28 cellular contexts compared by ENCODE assay signal in the genomic region with DNA sequence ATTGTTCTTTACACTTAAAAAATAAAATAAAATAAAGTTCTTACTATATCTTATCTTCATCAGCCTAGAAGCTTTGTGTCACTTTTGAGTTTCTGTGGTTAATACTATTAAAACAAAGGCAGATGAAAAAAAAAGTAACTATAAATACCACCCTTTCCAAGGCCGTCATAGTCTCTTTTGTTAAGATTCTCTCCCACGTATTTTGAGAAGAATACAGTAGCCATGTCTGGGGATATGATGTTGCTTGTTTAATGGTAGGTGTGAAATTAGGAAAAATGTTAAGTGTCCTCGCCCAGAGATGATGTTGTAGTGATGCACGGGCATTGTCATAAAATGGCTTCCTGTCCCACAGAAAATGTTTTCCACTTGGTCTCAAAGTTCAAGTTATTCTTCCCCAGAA.
"Had no signal": no experiment of that assay in that cellular context is flagged by ENCODE, and none has a peak within 500 bp of the region (broad histone marks: within the 10 kb centered on the region; RNA-seq: fewer than 3 reads in every experiment).

No MANE protein-coding gene starts in this region.

- H3K36me3 Mint-ChIP-seq: stimulated activated effector memory CD8-positive, alpha-beta T cell treated with anti-CD3 and anti-CD28 coated beads, Interleukin-12 subunit alpha, Interleukin-12 subunit beta, amount 100 ng/mL, for 72 hours; stimulated activated memory B cell treated with anti-CD40 and anti-IgM and Interleukin-4, amounts not matched to agents 10 μg/mL and 1 μg/mL and 100 μg/mL, for 72 hours; stimulated activated naive B cell treated with anti-CD40 and anti-IgM and Interleukin-4, amounts not matched to agents 10 μg/mL and 1 μg/mL and 100 μg/mL, for 72 hours; type B pancreatic cell had no signal

- H3K4me3 ChIP-seq: stomach, suprapubic skin, testis, thoracic aorta, thyroid gland, tibial artery, tibial nerve, transverse colon, upper lobe of left lung, upper lobe of right lung, uterus, vagina had no signal

- H3K9me3 ChIP-seq: stomach, suprapubic skin, testis, thoracic aorta, thyroid gland, tibial artery, tibial nerve, transverse colon, upper lobe of left lung, upper lobe of right lung, uterus, vagina had no signal

- H3K36me3 ChIP-seq: stomach, suprapubic skin, thoracic aorta, thyroid gland, tibial artery, tibial nerve, transverse colon, upper lobe of left lung, upper lobe of right lung, uterus, vagina had no signal

- H3K27ac ChIP-seq: stomach, suprapubic skin, testis, thoracic aorta, thyroid gland, tibial artery, tibial nerve, transverse colon, upper lobe of left lung, upper lobe of right lung, uterus, vagina had no signal

- H3K4me3 Mint-ChIP-seq: stimulated activated effector memory CD8-positive, alpha-beta T cell treated with anti-CD3 and anti-CD28 coated beads, Interleukin-12 subunit alpha, Interleukin-12 subunit beta, amount 100 ng/mL, for 72 hours; stimulated activated memory B cell treated with anti-CD40 and anti-IgM and Interleukin-4, amounts not matched to agents 10 μg/mL and 1 μg/mL and 100 μg/mL, for 72 hours; stimulated activated naive B cell treated with anti-CD40 and anti-IgM and Interleukin-4, amounts not matched to agents 10 μg/mL and 1 μg/mL and 100 μg/mL, for 72 hours; stimulated activated naive CD8-positive, alpha-beta T cell treated with anti-CD3 and anti-CD28 coated beads, Interleukin-15, amount 100 ng/mL, for 72 hours; stimulated activated naive CD8-positive, alpha-beta T cell treated with anti-CD3 and anti-CD28 coated beads, Interleukin-15, Interleukin-2, amounts not matched to agents 100 ng/mL and 50 ng/mL, for 24 hours; type B pancreatic cell had no signal

- H3K4me1 ChIP-seq: stomach, suprapubic skin, testis, thyroid gland, tibial nerve, upper lobe of left lung, upper lobe of right lung, uterus, vagina had no signal

- H3K4me1 Mint-ChIP-seq: stimulated activated effector memory CD8-positive, alpha-beta T cell treated with anti-CD3 and anti-CD28 coated beads, Interleukin-12 subunit alpha, Interleukin-12 subunit beta, amount 100 ng/mL, for 72 hours; stimulated activated memory B cell treated with anti-CD40 and anti-IgM and Interleukin-4, amounts not matched to agents 10 μg/mL and 1 μg/mL and 100 μg/mL, for 72 hours; stimulated activated naive B cell treated with anti-CD40 and anti-IgM and Interleukin-4, amounts not matched to agents 10 μg/mL and 1 μg/mL and 100 μg/mL, for 72 hours; stimulated activated naive CD8-positive, alpha-beta T cell treated with anti-CD3 and anti-CD28 coated beads, Interleukin-15, amount 100 ng/mL, for 72 hours had no signal

- H3K27me3 ChIP-seq: stomach, suprapubic skin, testis, thyroid gland, tibial artery, tibial nerve, transverse colon, upper lobe of left lung, upper lobe of right lung, uterus, vagina had no signal

- H3K27ac Mint-ChIP-seq: stimulated activated effector memory CD8-positive, alpha-beta T cell treated with anti-CD3 and anti-CD28 coated beads, Interleukin-12 subunit alpha, Interleukin-12 subunit beta, amount 100 ng/mL, for 72 hours; stimulated activated memory B cell treated with anti-CD40 and anti-IgM and Interleukin-4, amounts not matched to agents 10 μg/mL and 1 μg/mL and 100 μg/mL, for 72 hours; stimulated activated naive B cell treated with anti-CD40 and anti-IgM and Interleukin-4, amounts not matched to agents 10 μg/mL and 1 μg/mL and 100 μg/mL, for 72 hours; stimulated activated naive CD8-positive, alpha-beta T cell treated with anti-CD3 and anti-CD28 coated beads, Interleukin-15, amount 100 ng/mL, for 72 hours; stimulated activated naive CD8-positive, alpha-beta T cell treated with anti-CD3 and anti-CD28 coated beads, Interleukin-15, Interleukin-2, amounts not matched to agents 100 ng/mL and 50 ng/mL, for 24 hours; type B pancreatic cell had no signal

- ATAC-seq: stimulated activated effector memory CD8-positive, alpha-beta T cell treated with anti-CD3 and anti-CD28 coated beads, Interleukin-12 subunit alpha, Interleukin-12 subunit beta, amount 100 ng/mL, for 72 hours; stimulated activated memory B cell treated with anti-CD40 and anti-IgM and Interleukin-4, amounts not matched to agents 10 μg/mL and 1 μg/mL and 100 μg/mL, for 72 hours; stimulated activated naive B cell treated with anti-CD40 and anti-IgM and Interleukin-4, amounts not matched to agents 10 μg/mL and 1 μg/mL and 100 μg/mL, for 72 hours; stimulated activated naive CD8-positive, alpha-beta T cell treated with anti-CD3 and anti-CD28 coated beads, Interleukin-15, amount 100 ng/mL, for 72 hours; stimulated activated naive CD8-positive, alpha-beta T cell treated with anti-CD3 and anti-CD28 coated beads, Interleukin-15, Interleukin-2, amounts not matched to agents 100 U/mL and 50 U/mL, for 24 hours; upper lobe of right lung had no signal

- H3K27me3 Mint-ChIP-seq: stimulated activated memory B cell treated with anti-CD40 and anti-IgM and Interleukin-4, amounts not matched to agents 10 μg/mL and 1 μg/mL and 100 μg/mL, for 72 hours; stimulated activated naive B cell treated with anti-CD40 and anti-IgM and Interleukin-4, amounts not matched to agents 10 μg/mL and 1 μg/mL and 100 μg/mL, for 72 hours; stimulated activated naive CD8-positive, alpha-beta T cell treated with anti-CD3 and anti-CD28 coated beads, Interleukin-15, amount 100 ng/mL, for 72 hours; stimulated activated naive CD8-positive, alpha-beta T cell treated with anti-CD3 and anti-CD28 coated beads, Interleukin-15, Interleukin-2, amounts not matched to agents 100 ng/mL and 50 ng/mL, for 24 hours; type B pancreatic cell had no signal

- H3K9me3 Mint-ChIP-seq: stimulated activated memory B cell treated with anti-CD40 and anti-IgM and Interleukin-4, amounts not matched to agents 10 μg/mL and 1 μg/mL and 100 μg/mL, for 72 hours; stimulated activated naive CD8-positive, alpha-beta T cell treated with anti-CD3 and anti-CD28 coated beads, Interleukin-15, Interleukin-2, amounts not matched to agents 100 ng/mL and 50 ng/mL, for 24 hours; type B pancreatic cell had no signal

- DNase-seq: stimulated activated CD4-positive, alpha-beta T cell treated with anti-CD3 and anti-CD28 coated beads, Interleukin-2, amount 100 ng/mL, for 48 hours; stimulated activated CD4-positive, alpha-beta T cell treated with anti-CD3 and anti-CD28 coated beads, Interleukin-4, amount 100 ng/mL, for 1 hour; stimulated activated CD4-positive, alpha-beta T cell treated with anti-CD3 and anti-CD28 coated beads, Interleukin-4, amount 100 ng/mL, for 24 hours; stimulated activated CD4-positive, alpha-beta T cell treated with anti-CD3 and anti-CD28 coated beads, Interleukin-4, amount 100 ng/mL, for 4 hours; stimulated activated CD8-positive, alpha-beta memory T cell treated with anti-CD3 and anti-CD28 coated beads, Interleukin-4, amount 100 ng/mL, for 48 hours; stimulated activated naive B cell treated with anti-CD40 and anti-IgM and Interleukin-4, amounts not matched to agents 10 μg/mL and 1 μg/mL and 100 μg/mL, for 72 hours; stimulated activated naive CD4-positive, alpha-beta T cell; stimulated activated naive CD4-positive, alpha-beta T cell treated with Interleukin-2 at 50 U/mL for 16 hours; stimulated activated naive CD8-positive, alpha-beta T cell treated with anti-CD3 and anti-CD28 coated beads, Interleukin-15, amount 100 ng/mL, for 72 hours; stimulated activated naive CD8-positive, alpha-beta T cell treated with anti-CD3 and anti-CD28 coated beads, Interleukin-15, Interleukin-2, amounts not matched to agents 100 U/mL and 50 U/mL, for 24 hours; stomach; substantia nigra; testis; thyroid gland; tibial artery; transverse colon; trophoblast cell; upper lobe of left lung; upper lobe of right lung; uterus had no signal
